Comparison of ENCODE assay signal across 36 cellular contexts in genomic region chr19:2590630-2591399, GRCh38.
"Had no signal": no experiment of that assay in that cellular context is flagged by ENCODE, and none has a peak within 500 bp of the region (broad histone marks: within the 10 kb centered on the region; RNA-seq: fewer than 3 reads in every experiment).

No MANE protein-coding gene starts in this region.

- H3K9me3 ChIP-seq: adrenal gland, body of pancreas, colonic mucosa, esophagus squamous epithelium, psoas muscle, suprapubic skin, tibial artery, upper lobe of right lung had no signal

- H3K4me3 ChIP-seq: adrenal gland, body of pancreas, colonic mucosa, esophagus squamous epithelium, neural progenitor cell, psoas muscle, skin epidermis, suprapubic skin, tibial artery, upper lobe of right lung had no signal

- DNase-seq: activated CD4-positive, alpha-beta memory T cell treated with anti-CD3 and anti-CD28 coated beads for 36 hours; activated CD4-positive, alpha-beta T cell treated with anti-CD3 and anti-CD28 coated beads for 48 hours; activated CD8-positive, alpha-beta memory T cell treated with anti-CD3 and anti-CD28 coated beads, Interleukin-2, amount 50 U/mL, for 4 hours; activated effector memory CD4-positive, alpha-beta T cell treated with anti-CD3 and anti-CD28 coated beads, Interleukin-2, amount 50 U/mL, for 16 hours; activated naive CD4-positive, alpha-beta T cell treated with anti-CD3 and anti-CD28 coated beads for 36 hours; activated naive CD8-positive, alpha-beta T cell treated with anti-CD3 and anti-CD28 coated beads for 36 hours; activated T-cell treated with anti-CD3 and anti-CD28 coated beads, Interleukin-2, amount 50 U/mL, for 1 hour; body of pancreas; cerebellar nuclear complex; colonic mucosa; effector CD8-positive, alpha-beta T cell; esophagus squamous epithelium; foreskin melanocyte; islet precursor cell; mammary epithelial cell; naive B cell; occipital lobe; psoas muscle; stimulated activated CD4-positive, alpha-beta T cell treated with anti-CD3 and anti-CD28 coated beads, Interleukin-12 subunit alpha, Interleukin-12 subunit beta, amount 100 ng/mL, for 4 hours; stimulated activated CD4-positive, alpha-beta T cell treated with anti-CD3 and anti-CD28 coated beads, Interleukin-4, amount 100 ng/mL, for 1 hour; stimulated activated naive CD8-positive, alpha-beta T cell treated with anti-CD3 and anti-CD28 coated beads, Interleukin-15, amount 100 ng/mL, for 72 hours; T-helper 1 cell; upper lobe of right lung; WERI-Rb-1 had no signal

- H3K27ac ChIP-seq: adrenal gland, colonic mucosa, epithelial cell of prostate, esophagus squamous epithelium, neural progenitor cell, parathyroid adenoma, psoas muscle, skin epidermis, suprapubic skin, tibial artery, upper lobe of right lung, WERI-Rb-1 had no signal

- H3K4me3 Mint-ChIP-seq: activated CD4-positive, alpha-beta memory T cell treated with anti-CD3 and anti-CD28 coated beads for 36 hours; activated naive CD4-positive, alpha-beta T cell treated with anti-CD3 and anti-CD28 coated beads for 36 hours; activated naive CD8-positive, alpha-beta T cell treated with anti-CD3 and anti-CD28 coated beads for 36 hours; activated T-helper 1 cell treated with anti-CD3 and anti-CD28 coated beads, Interleukin-12 subunit alpha, Interleukin-12 subunit beta, Interleukin-2, Interleukin-4 antibody, amounts not matched to agents 30 ng/mL and 10 ng/mL and 1 ng/mL, durations not matched to agents 14 hours and 24 hours and 36 hours; mesothelial cell of epicardium; neural progenitor cell; stimulated activated naive CD8-positive, alpha-beta T cell treated with anti-CD3 and anti-CD28 coated beads, Interleukin-15, amount 100 ng/mL, for 72 hours had no signal

- H3K27ac Mint-ChIP-seq: activated CD4-positive, alpha-beta memory T cell treated with anti-CD3 and anti-CD28 coated beads for 36 hours; activated naive CD4-positive, alpha-beta T cell treated with anti-CD3 and anti-CD28 coated beads for 36 hours; activated naive CD8-positive, alpha-beta T cell treated with anti-CD3 and anti-CD28 coated beads for 36 hours; activated T-helper 1 cell treated with anti-CD3 and anti-CD28 coated beads, Interleukin-12 subunit alpha, Interleukin-12 subunit beta, Interleukin-2, Interleukin-4 antibody, amounts not matched to agents 30 ng/mL and 10 ng/mL and 1 ng/mL, durations not matched to agents 14 hours and 24 hours and 36 hours; mesothelial cell of epicardium; neural progenitor cell had no signal

- H3K9me3 Mint-ChIP-seq: activated CD4-positive, alpha-beta memory T cell treated with anti-CD3 and anti-CD28 coated beads for 36 hours; activated naive CD4-positive, alpha-beta T cell treated with anti-CD3 and anti-CD28 coated beads for 36 hours; naive B cell had no signal

- H3K27me3 Mint-ChIP-seq: naive B cell; stimulated activated naive CD8-positive, alpha-beta T cell treated with anti-CD3 and anti-CD28 coated beads, Interleukin-15, amount 100 ng/mL, for 72 hours had no signal

- ATAC-seq: activated CD4-positive, CD25-positive, alpha-beta regulatory T cell treated with anti-CD3 and anti-CD28 coated beads, Interleukin-2, amount 50 U/mL, for 24 hours; body of pancreas; psoas muscle; right cardiac atrium; stimulated activated naive CD8-positive, alpha-beta T cell treated with anti-CD3 and anti-CD28 coated beads, Interleukin-15, amount 100 ng/mL, for 72 hours; upper lobe of right lung had no signal

- H3K36me3 ChIP-seq: adrenal gland, colonic mucosa, esophagus squamous epithelium, neural progenitor cell, suprapubic skin, tibial artery, upper lobe of right lung, WERI-Rb-1 had no signal

- H3K4me1 Mint-ChIP-seq: activated naive CD8-positive, alpha-beta T cell treated with anti-CD3 and anti-CD28 coated beads for 36 hours; mesothelial cell of epicardium; stimulated activated naive CD8-positive, alpha-beta T cell treated with anti-CD3 and anti-CD28 coated beads, Interleukin-15, amount 100 ng/mL, for 72 hours had no signal

- H3K4me1 ChIP-seq: parathyroid adenoma, psoas muscle, suprapubic skin had no signal

- H3K36me3 Mint-ChIP-seq: activated CD4-positive, alpha-beta memory T cell treated with anti-CD3 and anti-CD28 coated beads for 36 hours; activated naive CD8-positive, alpha-beta T cell treated with anti-CD3 and anti-CD28 coated beads for 36 hours; mesothelial cell of epicardium; neural progenitor cell had no signal

- FAIRE-seq: endometrium had no signal
